In the genomic region with DNA sequence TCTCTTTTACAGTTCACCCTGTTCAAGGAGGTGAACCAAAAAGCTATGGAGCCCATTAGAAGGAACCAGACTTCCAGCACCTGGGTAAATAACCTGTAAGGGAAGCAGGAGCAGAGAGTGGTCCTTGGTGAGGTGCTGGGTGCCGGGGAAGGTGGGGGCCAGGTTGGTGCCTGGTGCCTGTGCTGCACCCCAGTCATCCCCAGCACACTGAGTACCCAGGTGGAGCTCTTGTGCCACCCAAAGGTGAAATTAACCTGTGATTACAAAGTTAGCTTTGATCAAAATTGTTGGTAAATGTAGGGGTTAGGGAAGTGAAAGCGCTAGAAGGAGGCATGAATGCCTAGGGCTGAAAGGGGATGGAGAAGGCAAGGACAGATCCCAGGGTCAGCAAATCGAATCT, we compare ENCODE assay signal across 14 cellular contexts. TPM values are rescaled to one million over a fixed set of nuclear protein-coding genes. Genes with fewer than 3 reads are reported as not detected.
DNase-seq lines count a peak whose midpoint lies in the region; ATAC-seq, FAIRE-seq and TF ChIP-seq lines count a peak whose summit lies in the region.
"Had no signal": no experiment of that assay in that cellular context is flagged by ENCODE, and none has a peak within 500 bp of the region (broad histone marks: within the 10 kb centered on the region; RNA-seq: fewer than 3 reads in every experiment).

No MANE protein-coding gene starts in this region.

- no peak for FAIRE-seq in urothelium cell line (lab: Jason Lieb, UNC)

- intact Hi-C loops in IMR-90 (cut with micrococcal nuclease) (no loop called here), left lung (cut with DNase I) (no loop called here), stomach (cut with DNase I; ENCODE audit: low total_unique reads) (no loop called here), testis (cut with DNase I; ENCODE audit: low total_unique reads) (no loop called here)

- H3K9me3 ChIP-seq in IMR-90 (ENCODE audit: control insufficient read depth, insufficient read depth, low read length) = no peaks in the 10 kb centered on the region
- H3K9me3 ChIP-seq in adipocyte (ENCODE audit: control insufficient read depth, low read length) = no peaks in the 10 kb centered on the region
- H3K9me3 ChIP-seq in left lung = no peaks in the 10 kb centered on the region
- no peaks in the 10 kb centered on the region for H3K9me3 ChIP-seq in stomach
- no peaks in the 10 kb centered on the region for H3K9me3 ChIP-seq in testis
- H3K9me3 ChIP-seq: BLaER1 treated with 17β-estradiol and CSF1 and Interleukin-3, amounts not matched to agents 10 nM and 100 nM had no signal

- peaks cover 15% of the 10 kb centered on the region for H3K9me1 ChIP-seq in IMR-90 (ENCODE audit: insufficient read depth, low read length)

- dilution Hi-C loops in IMR-90 (cut with HindIII; ENCODE audit: low sequenced_read_pairs, unreplicated experiment) = no loop called here

- in situ Hi-C loops in IMR-90 (cut with MboI; ENCODE audit: low sequenced_read_pairs) = no loop called here

- H3K56ac ChIP-seq in IMR-90 (ENCODE audit: extremely low read depth, insufficient read depth, low read length) = 0 out of 2 replicates have a peak overlapping the region, but pooled peaks have one; percentile 27

- peak overlapping the region; percentile 38 for H2AFZ ChIP-seq in IMR-90 (replicated peaks; ENCODE audit: low read length, poor library complexity)
- H2AFZ ChIP-seq: parathyroid adenoma had no signal

- H3K27me3 ChIP-seq in IMR-90 (ENCODE audit: control insufficient read depth, insufficient read depth, low read length) (no peaks in the 10 kb centered on the region), adipocyte (replicated peaks; ENCODE audit: control insufficient read depth, insufficient read depth, low read length) (no peaks in the 10 kb centered on the region), left lung (no peaks in the 10 kb centered on the region), stomach (no peaks in the 10 kb centered on the region), testis (no peaks in the 10 kb centered on the region)
- H3K27me3 ChIP-seq: BLaER1 treated with 17β-estradiol and CSF1 and Interleukin-3, amounts not matched to agents 10 nM and 100 nM had no signal

- H3K36me3 ChIP-seq in IMR-90 (ENCODE audit: control insufficient read depth, insufficient read depth, low read length) (no peaks in the 10 kb centered on the region), adipocyte (ENCODE audit: control insufficient read depth, insufficient read depth, low read length, severe bottlenecking) (no peaks in the 10 kb centered on the region), left lung (no peaks in the 10 kb centered on the region), stomach (no peaks in the 10 kb centered on the region), testis (ENCODE audit: low read depth, missing control alignments) (no peaks in the 10 kb centered on the region)
- H3K36me3 ChIP-seq: BLaER1 treated with 17β-estradiol and CSF1 and Interleukin-3, amounts not matched to agents 10 nM and 100 nM had no signal

- peaks cover 24% of the 10 kb centered on the region for H3K4me1 ChIP-seq in IMR-90 (ENCODE audit: control insufficient read depth, insufficient read depth, low read length)
- peaks cover 57% of the 10 kb centered on the region for H3K4me1 ChIP-seq in adipocyte (ENCODE audit: control insufficient read depth, insufficient read depth, low read length)
- peaks cover 0 to 10% of the 10 kb centered on the region in 2 donors for H3K4me1 ChIP-seq in left lung
- peaks cover 0 to 26% (median 16%) of the 10 kb centered on the region in 4 donors for H3K4me1 ChIP-seq in stomach
- peaks cover 17% of the 10 kb centered on the region for H3K4me1 ChIP-seq in testis
- H3K4me1 ChIP-seq: parathyroid adenoma had no signal

- H3K23ac ChIP-seq in IMR-90 (ENCODE audit: low read depth, low read length) = peak overlapping the region; percentile 72; the same call in 1 of the 2 replicates

- H3K4ac ChIP-seq in IMR-90 (ENCODE audit: low read depth, low read length) = peak overlapping the region; percentile 89

- peak overlapping the region; percentile 55 for H4K5ac ChIP-seq in IMR-90 (ENCODE audit: low read depth, low read length)

- TF ChIP-seq POLR2A in IMR-90 (IDR thresholded peaks at IDR 0.05; ENCODE audit: low read depth, low read length) (no peak), stomach (IDR thresholded peaks at IDR 0.05) (no peak), testis (IDR thresholded peaks at IDR 0.05) (no peak)

- H4K20me1 ChIP-seq in IMR-90 (ENCODE audit: insufficient read depth, low read length) = no peaks in the 10 kb centered on the region
- H4K20me1 ChIP-seq: BLaER1 treated with 17β-estradiol and CSF1 and Interleukin-3, amounts not matched to agents 10 nM and 100 nM had no signal

- H3K27ac ChIP-seq in IMR-90 (ENCODE audit: insufficient read depth, low read length) = peak overlapping the region; percentile 75; the same call in 1 of the 2 replicates
- H3K27ac ChIP-seq in left lung = peak overlapping the region; percentile 9 to 80
- peak overlapping the region in 4 of 5 donors; percentile 78 to 87 (median 82) for H3K27ac ChIP-seq in stomach
- H3K27ac ChIP-seq in testis = peak overlapping the region in 1 of 2 donors; percentile 52
- H3K27ac ChIP-seq: BLaER1 treated with 17β-estradiol and CSF1 and Interleukin-3, amounts not matched to agents 10 nM and 100 nM; parathyroid adenoma had no signal

- no peak for TF ChIP-seq CTCF in IMR-90 (conservative IDR thresholded peaks at IDR 0.05; ENCODE audit: low read depth, low read length)
- no peak for TF ChIP-seq CTCF in left lung (IDR thresholded peaks at IDR 0.05)
- TF ChIP-seq CTCF in stomach (IDR thresholded peaks at IDR 0.05) = no peak
- no peak for TF ChIP-seq CTCF in testis (IDR thresholded peaks at IDR 0.05)

- H2BK120ac ChIP-seq in IMR-90 (ENCODE audit: low read depth, low read length) = peak overlapping the region; percentile 96

- peak overlapping the region; percentile 90 for H4K91ac ChIP-seq in IMR-90 (ENCODE audit: insufficient read depth, low read depth, low read length)

- 0 out of 4 replicates have a peak, but pooled peaks cover 0 to 4% of the 10 kb centered on the region in 2 experiments for H3K79me1 ChIP-seq in IMR-90 (ENCODE audit: low read depth in 1 of 2, low read length in 2 of 2)

- CTCF ChIA-PET in IMR-90 (lab: Yijun Ruan, JAX) = interaction anchor here (0.6 kb wide), 1 partner anchor 216 kb away, joined by 3 read pairs; no protein-coding TSS in a partner anchor

- BruUV-seq in IMR-90 (replicated peaks; lab: Mats Ljungman, UMichigan) = no TSS peak

- no peak for DNase-seq in IMR-90
- DNase-seq in adipocyte (ENCODE audit: low read depth) = no peak
- DNase-seq in left lung = no peak
- DNase-seq in stomach = no peak
- DNase-seq in urothelium cell line (ENCODE audit: low spot score) = no peak
- DNase-seq in testis = no peak
- no peak for DNase-seq in stimulated activated CD4-positive, alpha-beta T cell treated with anti-CD3 and anti-CD28 coated beads, Interleukin-4, amount 100 ng/mL, for 4 hours
- no peak for DNase-seq in NCI-H2029 (lab: John Stamatoyannopoulos, UW)
- DNase-seq: MV-4-11; NCI-H82; stimulated activated CD4-positive, alpha-beta T cell treated with anti-CD3 and anti-CD28 coated beads, Interleukin-1b, Interleukin-23, amount 100 ng/mL, for 48 hours had no signal

- peak overlapping the region; percentile 93 for H2AK5ac ChIP-seq in IMR-90 (ENCODE audit: low read depth, low read length)

- ATAC-seq in IMR-90 (ENCODE audit: low read depth) (no peak), left lung (no peak)
- ATAC-seq: activated CD4-positive, CD25-positive, alpha-beta regulatory T cell treated with anti-CD3 and anti-CD28 coated beads, Interleukin-2, amount 50 U/mL, for 24 hours had no signal

- peak overlapping the region; percentile 81 for H3K14ac ChIP-seq in IMR-90 (replicated peaks; ENCODE audit: low read depth, low read length)

- H3K4me2 ChIP-seq in IMR-90 (ENCODE audit: low read depth, low read length) = no peak overlapping the region

- H2BK15ac ChIP-seq in IMR-90 (ENCODE audit: low read depth, low read length) = peak overlapping the region; percentile 84; the same call in 2 of the 3 replicates

- no peak for TF ChIP-seq RAD21 in IMR-90 (IDR thresholded peaks at IDR 0.05; ENCODE audit: low read length)

- peak overlapping the region; percentile 90 for H2BK20ac ChIP-seq in IMR-90 (ENCODE audit: low read depth, low read length)

- H3K4me3 ChIP-seq in IMR-90 (ENCODE audit: insufficient read depth, low read depth, low read length) (no peak overlapping the region), adipocyte (ENCODE audit: low read length) (peak overlapping the region; percentile 78), left lung (no peak overlapping the region), stomach (no peak overlapping the region), testis (no peak overlapping the region)
- H3K4me3 ChIP-seq: BLaER1 treated with 17β-estradiol and CSF1 and Interleukin-3, amounts not matched to agents 10 nM and 100 nM had no signal

- H4K8ac ChIP-seq in IMR-90 (ENCODE audit: low read depth in 2 of 2, low read length in 2 of 2) = peak overlapping the region; percentile 21 to 85; a peak in 2 of 4 replicates

- H2AK9ac ChIP-seq in IMR-90 (replicated peaks; ENCODE audit: low read depth, low read length, poor library complexity) = peak overlapping the region; percentile 19

- peak overlapping the region; percentile 46 for H3K18ac ChIP-seq in IMR-90 (ENCODE audit: low read depth, low read length)

- POLR2A ChIA-PET in IMR-90 (lab: Charles Lee; ENCODE audit: unreplicated experiment) = no interaction called here

- H2BK5ac ChIP-seq in IMR-90 (ENCODE audit: low read depth, low read length, poor library complexity, severe bottlenecking) = peak overlapping the region; percentile 75

- no peak for TF ChIP-seq EP300 in stomach (IDR thresholded peaks at IDR 0.05)

- no CpG with 5 or more reads among the region's 3 CpGs for WGBS in IMR-90 (ENCODE audit: extremely low coverage in 2 of 2, insufficient read length in 1 of 2), 2 experiments
- WGBS in stomach, 5 donors = 83 to 94% (median 87%) methylated on average over 3 of the region's 3 CpGs
- WGBS in testis, 2 donors = 83 to 88% methylated on average over 3 of the region's 3 CpGs

- H3K9ac ChIP-seq in IMR-90 (ENCODE audit: low read depth, low read length) (no peak overlapping the region), adipocyte (ENCODE audit: low read length) (peak overlapping the region; percentile 87)
- H3K9ac ChIP-seq: BLaER1 treated with 17β-estradiol and CSF1 and Interleukin-3, amounts not matched to agents 10 nM and 100 nM; parathyroid adenoma had no signal

TF ChIP-seq in IMR-90, 13 proteins besides CTCF, POLR2A, EP300 and RAD21 (continues in another document):
- TF ChIP-seq BHLHE40 (IDR thresholded peaks at IDR 0.05; ENCODE audit: low read depth, low read length) = no peak
- TF ChIP-seq FOS (IDR thresholded peaks at IDR 0.05; ENCODE audit: low read depth, low read length) = no peak
- TF ChIP-seq SMC3 (IDR thresholded peaks at IDR 0.05; ENCODE audit: low read depth, low read length) = no peak

RNA-seq across cellular contexts. Expression of gene CDRT4, which starts 58.6 kb away (rescaled TPM):
- total RNA-seq in IMR-90 (2012; rRNA removed) (0.56 and 0.90 TPM in 2 replicates), left lung (1 to 10 TPM; 2.7 to 6.1 TPM), stomach (10 to 100 TPM in 1 of 5 donors, 1 to 10 TPM in 2, not detected in 2; 4.5 to 12.5 (median 4.9) TPM), testis (10 to 100 TPM; 11.7 to 30.2 TPM)
- polyA plus RNA-seq in IMR-90 (2012; rRNA removed) (2.7 and 3.7 TPM in 2 replicates), stomach (10 to 100 TPM in 1 of 3 donors, 1 to 10 TPM in 2; 1.5 to 12.8 (median 2.4) TPM), testis (ENCODE audit: insufficient read depth, low read depth, low replicate concordance) (28.3 TPM)
- 0.13 and 0.50 TPM in 2 replicates for polyA plus RNA-seq in IMR-90 (2012; cell fraction: cytosol; rRNA removed)
- 27.7 and 76.4 TPM in 2 replicates for polyA plus RNA-seq in IMR-90 (2012; cell fraction: nucleus; rRNA removed; ENCODE audit: low replicate concordance)
